In genomic region chr16:3152273-3153076, GRCh38 we compare ENCODE assay signal across 8 cellular contexts. TPM values are rescaled to one million over a fixed set of nuclear protein-coding genes. Genes with fewer than 3 reads are reported as not detected.
DNase-seq lines count a peak whose midpoint lies in the region; ATAC-seq and TF ChIP-seq lines count a peak whose summit lies in the region.

No MANE protein-coding gene starts in this region.

- H3K4me1 Mint-ChIP-seq in Caco-2 (ENCODE audit: low read depth, unreplicated experiment) = peaks cover 8% of the 10 kb centered on the region

- H3K4me3 Mint-ChIP-seq in Caco-2 (ENCODE audit: unreplicated experiment) = peak overlapping the region; percentile 95

- peaks cover 39% of the 10 kb centered on the region for H3K36me3 Mint-ChIP-seq in Caco-2 (ENCODE audit: insufficient read depth, unreplicated experiment)

- H3K9ac ChIP-seq in HUES64 (ENCODE audit: low read depth, low read length) (peak overlapping the region; percentile 35; the same call in 1 of the 2 replicates), NT2/D1 (ENCODE audit: insufficient read length, low read depth) (peak overlapping the region; percentile 79)

- H3K27ac Mint-ChIP-seq in Caco-2 (ENCODE audit: unreplicated experiment) = peak overlapping the region; percentile 98

- POLR2A ChIA-PET in Caco-2 (lab: Charles Lee) = interaction anchor here (0.5 to 1.0 kb wide), 3 partner anchors 17 to 470 kb away, joined by 3 to 4 read pairs (median 3); partner anchors contain the start of genes KCTD5 and ZNF213

- H3K9me3 Mint-ChIP-seq in Caco-2 (ENCODE audit: unreplicated experiment) = no peaks in the 10 kb centered on the region

- WGBS in HUES64 = 2% methylated on average over 46 of the region's 46 CpGs

- H3K4me3 ChIP-seq in Caco-2 (ENCODE audit: low read depth, low read length) = peak overlapping the region; percentile 51
- peak overlapping the region; percentile 73 for H3K4me3 ChIP-seq in HUES64 (ENCODE audit: low read length)
- peak overlapping the region; percentile 78 for H3K4me3 ChIP-seq in NT2/D1 (ENCODE audit: insufficient read length, low read depth)
- peak overlapping the region; percentile 49 for H3K4me3 ChIP-seq in epithelial cell of proximal tubule (ENCODE audit: low read depth, low read length)

- H3K4me1 ChIP-seq in Caco-2 (no peaks in the 10 kb centered on the region; the same call in 1 of the 2 replicates), HUES64 (ENCODE audit: insufficient read depth, low read length) (no peaks in the 10 kb centered on the region), NT2/D1 (ENCODE audit: insufficient read depth, insufficient read length) (peaks cover 9% of the 10 kb centered on the region)

- BruUV-seq in Caco-2 (replicated peaks; lab: Mats Ljungman, UMichigan) = no TSS peak

- no peak for ATAC-seq in HG03457 (IDR thresholded peaks at IDR 0.05; ENCODE audit: unreplicated experiment)

- H3K27ac ChIP-seq in HUES64 (ENCODE audit: low read depth, low read length) = 0 out of 2 replicates have a peak overlapping the region, but pooled peaks have one; percentile 26

- no peaks in the 10 kb centered on the region for H3K36me3 ChIP-seq in Caco-2 (ENCODE audit: control insufficient read depth, insufficient read depth, low read length)
- H3K36me3 ChIP-seq in HUES64 (ENCODE audit: insufficient read depth, low read length) = no peaks in the 10 kb centered on the region
- H3K36me3 ChIP-seq in NT2/D1 (ENCODE audit: insufficient read depth, insufficient read length, low read length) = no peaks in the 10 kb centered on the region

- TF ChIP-seq CTCF in Caco-2 (IDR thresholded peaks at IDR 0.05; ENCODE audit: insufficient read depth in 1 of 2, low read depth in 1 of 2, low read length in 1 of 2, severe bottlenecking in 1 of 2, unreplicated experiment in 1 of 2) = peak in 1 of 2 experiments; percentile 19
- TF ChIP-seq CTCF in epithelial cell of proximal tubule (conservative IDR thresholded peaks at IDR 0.05; ENCODE audit: low read depth, low read length) = peak; percentile 47

- intact Hi-C loops in Caco-2 (cut with micrococcal nuclease; ENCODE audit: unreplicated experiment) = loop anchor here (1.0 to 5.0 kb wide), 3 partner anchors 14 to 305 kb away; partner anchors contain the start of gene ZNF263

- H3K27me3 ChIP-seq in Caco-2 (replicated peaks; ENCODE audit: control insufficient read depth, insufficient read depth, low read length) (no peaks in the 10 kb centered on the region), HUES64 (ENCODE audit: insufficient read depth, low read length) (peaks cover 22% of the 10 kb centered on the region), NT2/D1 (ENCODE audit: insufficient read depth, insufficient read length) (peaks cover 23% of the 10 kb centered on the region)

- peaks cover 5% of the 10 kb centered on the region for H3K27me3 Mint-ChIP-seq in Caco-2 (ENCODE audit: insufficient read depth, unreplicated experiment)

- DNase-seq in Caco-2 = peak; percentile 93
- peak; percentile 93 for DNase-seq in NT2/D1 (ENCODE audit: low read depth, low spot score)
- peak; percentile 51 for DNase-seq in activated T-cell treated with anti-CD3 and anti-CD28 coated beads for 1 hour (ENCODE audit: low read depth)
- peak; percentile 57 for DNase-seq in epithelial cell of proximal tubule (ENCODE audit: low read depth)
- DNase-seq in mucosa of gallbladder (ENCODE audit: low spot score) = peak; percentile 93
- peak; percentile 75 for DNase-seq in stimulated activated CD8-positive, alpha-beta memory T cell treated with anti-CD3 and anti-CD28 coated beads, Interleukin-4, amount 100 ng/mL, for 24 hours (ENCODE audit: low read depth)

- CTCF ChIA-PET in Caco-2 (lab: Charles Lee) = interaction anchor here (0.6 to 1.4 kb wide), 6 partner anchors 9 to 1419 kb away, joined by 3 to 6 read pairs (median 4); no protein-coding TSS in a partner anchor

- no peaks in the 10 kb centered on the region for H3K9me3 ChIP-seq in Caco-2
- no peaks in the 10 kb centered on the region for H3K9me3 ChIP-seq in HUES64 (ENCODE audit: insufficient read depth, low read depth, low read length)
- H3K9me3 ChIP-seq in NT2/D1 (ENCODE audit: insufficient read depth, low read length) = no peaks in the 10 kb centered on the region

RNA-seq across cellular contexts. Expression of gene ZNF213, which starts 17.6 kb away (rescaled TPM):
- total RNA-seq in Caco-2 (2022) (5.3 and 5.5 TPM in 2 replicates), epithelial cell of proximal tubule (2.4 and 7.7 TPM in 2 replicates), mucosa of gallbladder (18.4 TPM)
- 5.7 TPM for polyA plus RNA-seq in HUES64 (2013, experiment 1 of 2)
- polyA plus RNA-seq in HUES64 (2013, experiment 2 of 2) = 7.3 TPM

RNA-seq across cellular contexts. Expression of gene OR1F1, which starts 35.5 kb away (rescaled TPM):
- not detected in 2 replicates for total RNA-seq in Caco-2 (2022)
- polyA plus RNA-seq in HUES64 (2013, experiment 1 of 2) = not detected
- not detected for polyA plus RNA-seq in HUES64 (2013, experiment 2 of 2)
- 0.52 TPM in 1 of 2 replicates, not detected in the other for total RNA-seq in epithelial cell of proximal tubule
- not detected for total RNA-seq in mucosa of gallbladder

RNA-seq across cellular contexts. Expression of gene ZNF205, which starts 40.1 kb away (rescaled TPM):
- total RNA-seq in Caco-2 (2022) (10.3 and 13.5 TPM in 2 replicates), epithelial cell of proximal tubule (15.8 and 22.1 TPM in 2 replicates), mucosa of gallbladder (14.2 TPM)
- 13.1 TPM for polyA plus RNA-seq in HUES64 (2013, experiment 1 of 2)
- polyA plus RNA-seq in HUES64 (2013, experiment 2 of 2) = 13.6 TPM

RNA-seq across cellular contexts. Expression of gene ZSCAN10, which starts 53.4 kb away (rescaled TPM):
- not detected in 2 replicates for total RNA-seq in Caco-2 (2022)
- 111 TPM for polyA plus RNA-seq in HUES64 (2013, experiment 1 of 2)
- 95.7 TPM for polyA plus RNA-seq in HUES64 (2013, experiment 2 of 2)
- total RNA-seq in epithelial cell of proximal tubule = not detected in 2 replicates
- total RNA-seq in mucosa of gallbladder = 0.37 TPM
